12 cellular contexts compared by ENCODE assay signal in genomic region chr14:65470404-65470880, GRCh38. TPM values are rescaled to one million over a fixed set of nuclear protein-coding genes. Genes with fewer than 3 reads are reported as not detected.
DNase-seq lines count a peak whose midpoint lies in the region; ATAC-seq, FAIRE-seq and TF ChIP-seq lines count a peak whose summit lies in the region.
"Had no signal": no experiment of that assay in that cellular context is flagged by ENCODE, and none has a peak within 500 bp of the region (broad histone marks: within the 10 kb centered on the region; RNA-seq: fewer than 3 reads in every experiment).

No MANE protein-coding gene starts in this region.

- H3K36me3 ChIP-seq in lower lobe of right lung (no peaks in the 10 kb centered on the region), tibial artery (no peaks in the 10 kb centered on the region)

- no peaks in the 10 kb centered on the region for H3K27me3 Mint-ChIP-seq in activated CD4-positive, alpha-beta memory T cell treated with anti-CD3 and anti-CD28 coated beads, Interleukin-2, amount 10 ng/mL, durations not matched to agents 7 days and 5 days

- no peaks in the 10 kb centered on the region for H3K9me3 ChIP-seq in lower lobe of right lung
- no peaks in the 10 kb centered on the region for H3K9me3 ChIP-seq in tibial artery
- H3K9me3 ChIP-seq: Caco-2 had no signal

- peaks cover 32% of the 10 kb centered on the region for H3K4me1 Mint-ChIP-seq in activated CD4-positive, alpha-beta memory T cell treated with anti-CD3 and anti-CD28 coated beads, Interleukin-2, amount 10 ng/mL, durations not matched to agents 7 days and 5 days

- intact Hi-C loops in lower lobe of right lung (cut with DNase I) (no loop called here), tibial artery (cut with DNase I; ENCODE audit: low total_unique reads) (no loop called here)

- H3K4me3 ChIP-seq in lower lobe of right lung (no peak overlapping the region), tibial artery (no peak overlapping the region)

- no peaks in the 10 kb centered on the region for H3K4me1 ChIP-seq in lower lobe of right lung
- no peaks in the 10 kb centered on the region for H3K4me1 ChIP-seq in tibial artery

- CTCF ChIA-PET in activated CD4-positive, alpha-beta memory T cell treated with anti-CD3 and anti-CD28 coated beads, Interleukin-2, amount 10 ng/mL, durations not matched to agents 7 days and 5 days (lab: Charles Lee): interaction anchor here (1.6 kb wide), 1 partner anchor 55 kb away, joined by 3 read pairs; no protein-coding TSS in a partner anchor

- TF ChIP-seq CTCF in lower lobe of right lung (IDR thresholded peaks at IDR 0.05): no peak
- no peak for TF ChIP-seq CTCF in tibial artery (IDR thresholded peaks at IDR 0.05)

- H3K27me3 ChIP-seq in lower lobe of right lung (ENCODE audit: low read depth): no peaks in the 10 kb centered on the region
- H3K27me3 ChIP-seq in tibial artery: no peaks in the 10 kb centered on the region

- H3K9me3 Mint-ChIP-seq in activated CD4-positive, alpha-beta memory T cell treated with anti-CD3 and anti-CD28 coated beads, Interleukin-2, amount 10 ng/mL, durations not matched to agents 7 days and 5 days: no peaks in the 10 kb centered on the region

- no peak overlapping the region for H3K27ac Mint-ChIP-seq in activated CD4-positive, alpha-beta memory T cell treated with anti-CD3 and anti-CD28 coated beads, Interleukin-2, amount 10 ng/mL, durations not matched to agents 7 days and 5 days

- TF ChIP-seq POLR2A in GM12892 (IDR thresholded peaks at IDR 0.05; ENCODE audit: low read depth, low read length): no peak

- ATAC-seq in GM21723 (IDR thresholded peaks at IDR 0.05; ENCODE audit: unreplicated experiment) (peak; percentile 43), HG03571 (IDR thresholded peaks at IDR 0.05; ENCODE audit: unreplicated experiment) (peak; percentile 36), lower lobe of right lung (peak; percentile 18 to 52)

- peaks cover 40% of the 10 kb centered on the region for H3K36me3 Mint-ChIP-seq in activated CD4-positive, alpha-beta memory T cell treated with anti-CD3 and anti-CD28 coated beads, Interleukin-2, amount 10 ng/mL, durations not matched to agents 7 days and 5 days (ENCODE audit: low read depth)

- POLR2A ChIA-PET in activated CD4-positive, alpha-beta memory T cell treated with anti-CD3 and anti-CD28 coated beads, Interleukin-2, amount 10 ng/mL, durations not matched to agents 7 days and 5 days (lab: Charles Lee): no interaction called here

- H3K27ac ChIP-seq in lower lobe of right lung (no peak overlapping the region), tibial artery (no peak overlapping the region)
- H3K27ac ChIP-seq: VCaP had no signal

- peak; percentile 14 for DNase-seq in GM12892 (ENCODE audit: insufficient read length)
- no peak for DNase-seq in lower lobe of right lung
- no peak for DNase-seq in HK-2 (ENCODE audit: unreplicated experiment)
- no peak for DNase-seq in tibial artery
- DNase-seq in activated CD4-positive, CD25-positive, alpha-beta regulatory T cell treated with anti-CD3 and anti-CD28 coated beads, Interleukin-2, amount 50 U/mL, for 72 hours: no peak
- DNase-seq in activated CD4-positive, alpha-beta memory T cell treated with anti-CD3 and anti-CD28 coated beads, Interleukin-2, amount 10 ng/mL, durations not matched to agents 7 days and 5 days: no peak
- DNase-seq: activated gamma-delta T cell, Caco-2, MM.1S had no signal

- peak; percentile 42 for FAIRE-seq in GM12892 (lab: Jason Lieb, UNC)

- H3K4me3 Mint-ChIP-seq in activated CD4-positive, alpha-beta memory T cell treated with anti-CD3 and anti-CD28 coated beads, Interleukin-2, amount 10 ng/mL, durations not matched to agents 7 days and 5 days: no peak overlapping the region

RNA-seq across cellular contexts. Expression of gene FUT8, which starts 57.9 kb away (rescaled TPM):
- polyA plus RNA-seq in GM12892 (2012; ENCODE audit: missing spikeins): 44.2 TPM
- total RNA-seq in lower lobe of right lung: 46.1 TPM
- 10 to 100 TPM; 85.0 to 85.5 TPM for total RNA-seq in activated CD4-positive, alpha-beta memory T cell treated with anti-CD3 and anti-CD28 coated beads, Interleukin-2, amount 10 ng/mL, durations not matched to agents 7 days and 5 days
